In the genomic region with DNA sequence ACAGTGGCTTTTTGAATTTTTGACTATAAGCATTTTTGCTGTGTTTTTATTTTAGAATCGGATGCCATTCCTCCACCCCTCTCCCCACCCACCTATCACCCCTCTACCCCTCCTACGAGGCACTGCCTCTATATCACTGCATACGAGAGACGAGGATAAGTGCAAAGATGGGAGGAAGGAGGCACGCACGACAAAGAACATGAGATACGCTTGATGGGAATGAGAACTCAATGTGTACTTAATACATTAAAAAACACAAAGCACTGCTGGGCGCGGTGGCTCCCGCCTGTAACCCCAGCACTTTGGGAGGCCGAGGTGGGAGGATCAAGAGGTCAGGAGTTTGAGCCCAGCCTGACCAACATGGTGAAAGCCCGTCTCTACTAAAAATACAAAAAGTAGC, we compare ENCODE assay signal across 6 cellular contexts. TPM values are rescaled to one million over a fixed set of nuclear protein-coding genes. Genes with fewer than 3 reads are reported as not detected.
"Had no signal": no experiment of that assay in that cellular context is flagged by ENCODE, and none has a peak within 500 bp of the region (broad histone marks: within the 10 kb centered on the region; RNA-seq: fewer than 3 reads in every experiment).

No MANE protein-coding gene starts in this region.

- DNase-seq: IMR-90, KBM-7 had no signal

- ATAC-seq: HepG2, K562 had no signal

- H3K4me3 ChIP-seq: K562 had no signal

- H3K27ac Mint-ChIP-seq: IgD-negative memory B cell had no signal

- H3K27ac ChIP-seq: HL-60 had no signal

- H3K4me3 Mint-ChIP-seq: IgD-negative memory B cell had no signal

- H3K4me1 Mint-ChIP-seq: IgD-negative memory B cell had no signal

RNA-seq across cellular contexts. Expression of gene USP43, which starts 8.8 kb away (rescaled TPM):
- total RNA-seq: IMR-90 had no signal
